ENCODE assay signal across 1 cellular context in the genomic region with DNA sequence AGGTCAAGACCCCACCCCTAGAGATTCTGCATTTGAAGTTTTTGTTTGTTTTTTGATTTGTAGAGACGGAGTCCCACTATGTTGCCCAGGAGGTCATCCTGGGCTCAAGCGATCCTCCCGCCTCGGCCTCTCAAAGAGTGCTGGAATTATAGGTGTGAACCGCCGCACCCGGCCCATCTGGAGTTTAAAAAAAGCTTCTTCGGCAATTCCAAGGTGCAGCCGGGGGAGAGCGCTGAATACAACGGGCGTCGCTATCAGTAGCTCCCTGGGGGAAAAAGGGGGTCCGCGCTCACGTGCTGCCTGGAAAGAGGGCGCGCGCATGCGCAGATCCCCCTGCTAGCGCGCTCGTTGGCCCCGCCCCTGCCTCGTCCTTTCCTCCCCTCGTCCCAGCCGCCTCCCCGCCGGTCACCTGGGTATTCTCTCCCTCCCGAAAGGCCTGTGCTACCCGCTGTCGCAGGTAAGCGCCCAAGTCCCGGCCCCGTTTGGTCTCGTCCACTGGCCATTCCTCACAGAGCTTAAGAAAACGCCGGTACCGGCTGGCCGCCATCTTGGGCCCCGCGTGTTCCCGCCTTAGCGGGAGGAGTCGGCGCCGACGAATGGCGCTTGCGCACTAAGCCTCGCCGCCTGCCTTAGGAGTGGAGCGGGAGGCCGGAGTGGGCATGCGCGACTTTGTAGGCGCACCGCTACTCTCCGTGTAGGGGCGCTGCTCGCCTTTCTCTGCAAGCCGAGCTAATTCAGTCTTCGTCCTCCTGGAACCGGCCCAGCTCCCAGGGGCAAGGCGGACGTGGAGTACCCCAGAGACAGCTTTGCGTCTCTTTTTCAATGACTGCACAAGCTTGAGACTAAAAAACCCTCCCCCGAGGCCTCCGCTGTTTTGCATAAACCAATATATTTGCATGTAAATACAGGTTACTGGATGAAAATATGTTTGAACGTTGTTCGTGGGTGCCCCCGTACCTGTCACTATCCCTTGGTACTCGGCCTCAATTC.
A peak's percentile ranks its signal among the peaks of the same experiment; 100 is the strongest.
TF ChIP-seq lines count a peak whose summit lies in the region.

UQCC2 (minus strand) TSS at position 561 of the 990 bp plus-strand sequence; CDS start at position 547, 14 bp downstream.

TF ChIP-seq in HepG2, 621 proteins besides CTCF, POLR2A, EP300 and RAD21 (continued from another document and continues in another):
- TF ChIP-seq RERE (CRISPR knock-in tag; IDR thresholded peaks at IDR 0.05; ENCODE audit: low read depth) (no peak), MYC (CRISPR knock-in tag; IDR thresholded peaks at IDR 0.05; ENCODE audit: borderline replicate concordance) (peak; percentile 94), RBM22 (optimal IDR thresholded peaks at IDR 0.05; ENCODE audit: low read length) (no peak), ZNF17 (CRISPR knock-in tag; IDR thresholded peaks at IDR 0.05) (no peak), ZNF331 (CRISPR knock-in tag; IDR thresholded peaks at IDR 0.05) (no peak; the same call in 1 of the 2 replicates), ZNF766 (CRISPR knock-in tag; IDR thresholded peaks at IDR 0.05; ENCODE audit: borderline replicate concordance) (peak; percentile 28; the same call in 1 of the 2 replicates), ZNF431 (CRISPR knock-in tag; IDR thresholded peaks at IDR 0.05; ENCODE audit: borderline replicate concordance, low read depth) (peak; percentile 93), HMG20A (CRISPR knock-in tag; IDR thresholded peaks at IDR 0.05; ENCODE audit: borderline replicate concordance) (no peak), ZNF841 (CRISPR knock-in tag; IDR thresholded peaks at IDR 0.05; ENCODE audit: borderline replicate concordance) (no peak), HNF4G (IDR thresholded peaks at IDR 0.05; ENCODE audit: borderline replicate concordance, low read depth, low read length) (no peak), HNF4G (CRISPR knock-in tag; IDR thresholded peaks at IDR 0.05; ENCODE audit: borderline replicate concordance, low read depth) (peak; percentile 75), ZBTB37 (CRISPR knock-in tag; IDR thresholded peaks at IDR 0.05) (no peak), FOXA1 (IDR thresholded peaks at IDR 0.05) (no peak), FOXA1 (CRISPR knock-in tag; IDR thresholded peaks at IDR 0.05) (no peak), NCOA5 (CRISPR knock-in tag; IDR thresholded peaks at IDR 0.05) (no peak), ZNF335 (CRISPR knock-in tag; IDR thresholded peaks at IDR 0.05) (0 out of 2 replicates have a peak, but pooled peaks have one; percentile 76), MIER3 (CRISPR knock-in tag; IDR thresholded peaks at IDR 0.05; ENCODE audit: borderline replicate concordance) (no peak; the same call in 1 of the 2 replicates), RAD51 (IDR thresholded peaks at IDR 0.05; ENCODE audit: borderline replicate concordance) (no peak), ZNF296 (CRISPR knock-in tag; conservative IDR thresholded peaks at IDR 0.05) (peak; percentile 89), ZNF792 (CRISPR knock-in tag; IDR thresholded peaks at IDR 0.05) (peak; percentile 46; the same call in 1 of the 2 replicates), HOXA9 (CRISPR knock-in tag; IDR thresholded peaks at IDR 0.05; ENCODE audit: borderline replicate concordance) (peak; percentile 29; the same call in 1 of the 2 replicates), FOSL2 (CRISPR knock-in tag; IDR thresholded peaks at IDR 0.05) (peak; percentile 65), THAP11 (CRISPR knock-in tag; IDR thresholded peaks at IDR 0.05) (peak; percentile 82), NFKBIZ (CRISPR knock-in tag; IDR thresholded peaks at IDR 0.05) (no peak), ZNF646 (CRISPR knock-in tag; IDR thresholded peaks at IDR 0.05) (0 out of 2 replicates have a peak, but pooled peaks have one; percentile 56), ZSCAN29 (CRISPR knock-in tag; conservative IDR thresholded peaks at IDR 0.05) (peak; percentile 70; the same call in 1 of the 2 replicates), RCOR2 (CRISPR knock-in tag; IDR thresholded peaks at IDR 0.05) (peak; percentile 14; the same call in 1 of the 2 replicates), ZNF460 (CRISPR knock-in tag; IDR thresholded peaks at IDR 0.05; ENCODE audit: borderline replicate concordance) (no peak), ZNF225 (CRISPR knock-in tag; IDR thresholded peaks at IDR 0.05) (peak; percentile 86; the same call in 1 of the 2 replicates)
- TF ChIP-seq, protein P1, sequence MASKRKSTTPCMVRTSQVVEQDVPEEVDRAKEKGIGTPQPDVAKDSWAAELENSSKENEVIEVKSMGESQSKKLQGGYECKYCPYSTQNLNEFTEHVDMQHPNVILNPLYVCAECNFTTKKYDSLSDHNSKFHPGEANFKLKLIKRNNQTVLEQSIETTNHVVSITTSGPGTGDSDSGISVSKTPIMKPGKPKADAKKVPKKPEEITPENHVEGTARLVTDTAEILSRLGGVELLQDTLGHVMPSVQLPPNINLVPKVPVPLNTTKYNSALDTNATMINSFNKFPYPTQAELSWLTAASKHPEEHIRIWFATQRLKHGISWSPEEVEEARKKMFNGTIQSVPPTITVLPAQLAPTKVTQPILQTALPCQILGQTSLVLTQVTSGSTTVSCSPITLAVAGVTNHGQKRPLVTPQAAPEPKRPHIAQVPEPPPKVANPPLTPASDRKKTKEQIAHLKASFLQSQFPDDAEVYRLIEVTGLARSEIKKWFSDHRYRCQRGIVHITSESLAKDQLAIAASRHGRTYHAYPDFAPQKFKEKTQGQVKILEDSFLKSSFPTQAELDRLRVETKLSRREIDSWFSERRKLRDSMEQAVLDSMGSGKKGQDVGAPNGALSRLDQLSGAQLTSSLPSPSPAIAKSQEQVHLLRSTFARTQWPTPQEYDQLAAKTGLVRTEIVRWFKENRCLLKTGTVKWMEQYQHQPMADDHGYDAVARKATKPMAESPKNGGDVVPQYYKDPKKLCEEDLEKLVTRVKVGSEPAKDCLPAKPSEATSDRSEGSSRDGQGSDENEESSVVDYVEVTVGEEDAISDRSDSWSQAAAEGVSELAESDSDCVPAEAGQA (IDR thresholded peaks at IDR 0.05; ENCODE audit: low read depth): peak; percentile 76
- TF ChIP-seq, protein P1 (CRISPR knock-in tag; IDR thresholded peaks at IDR 0.05; ENCODE audit: borderline replicate concordance): no peak
